In the genomic region with DNA sequence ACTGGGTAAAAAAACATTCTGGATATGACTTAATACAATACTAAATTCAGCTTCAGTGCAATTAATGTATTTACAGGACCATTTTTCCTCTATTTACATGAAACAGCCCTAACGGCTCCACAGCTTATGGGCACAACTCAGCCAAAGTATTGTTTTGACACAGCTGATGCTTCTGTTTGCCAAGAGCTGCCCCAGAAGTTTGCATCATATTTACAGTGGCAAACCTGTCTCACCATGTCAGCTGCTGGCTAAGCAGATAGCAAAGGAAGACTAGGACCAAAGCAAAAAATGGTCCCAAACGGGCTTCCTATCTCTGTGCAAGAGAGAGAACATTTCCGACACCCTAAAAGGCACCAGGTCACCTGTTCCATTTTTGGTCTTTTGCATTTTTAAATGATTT, we compare ENCODE assay signal across 1 cellular context.
TF ChIP-seq lines count a peak whose summit lies in the region.

No MANE protein-coding gene starts in this region.

TF ChIP-seq in HepG2, 621 proteins besides CTCF, POLR2A, EP300 and RAD21 (continued from another document):
- TF ChIP-seq, protein P1, sequence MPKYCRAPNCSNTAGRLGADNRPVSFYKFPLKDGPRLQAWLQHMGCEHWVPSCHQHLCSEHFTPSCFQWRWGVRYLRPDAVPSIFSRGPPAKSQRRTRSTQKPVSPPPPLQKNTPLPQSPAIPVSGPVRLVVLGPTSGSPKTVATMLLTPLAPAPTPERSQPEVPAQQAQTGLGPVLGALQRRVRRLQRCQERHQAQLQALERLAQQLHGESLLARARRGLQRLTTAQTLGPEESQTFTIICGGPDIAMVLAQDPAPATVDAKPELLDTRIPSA (CRISPR knock-in tag; IDR thresholded peaks at IDR 0.05; ENCODE audit: borderline replicate concordance), result no peak
- TF ChIP-seq ZSCAN25 (CRISPR knock-in tag; IDR thresholded peaks at IDR 0.05), result no peak
- no peak for TF ChIP-seq NR3C1 (CRISPR knock-in tag; IDR thresholded peaks at IDR 0.05)
- TF ChIP-seq MIER2 (CRISPR knock-in tag; IDR thresholded peaks at IDR 0.05), result no peak
- no peak for TF ChIP-seq CHCHD3 (CRISPR knock-in tag; IDR thresholded peaks at IDR 0.05)
